In genomic region chr7:157176771-157177170, GRCh38 we compare ENCODE assay signal across 22 cellular contexts.
"Had no signal": no experiment of that assay in that cellular context is flagged by ENCODE, and none has a peak within 500 bp of the region (broad histone marks: within the 10 kb centered on the region; RNA-seq: fewer than 3 reads in every experiment).

No MANE protein-coding gene starts in this region.

- ATAC-seq: left lobe of liver; natural killer cell; stimulated activated effector memory CD8-positive, alpha-beta T cell treated with anti-CD3 and anti-CD28 coated beads, Interleukin-12 subunit alpha, Interleukin-12 subunit beta, amount 100 ng/mL, for 72 hours had no signal

- H3K4me1 Mint-ChIP-seq: memory B cell; natural killer cell; stimulated activated effector memory CD8-positive, alpha-beta T cell treated with anti-CD3 and anti-CD28 coated beads, Interleukin-12 subunit alpha, Interleukin-12 subunit beta, amount 100 ng/mL, for 72 hours had no signal

- H2AFZ ChIP-seq: parathyroid adenoma had no signal

- H3K9ac ChIP-seq: parathyroid adenoma had no signal

- H3K27me3 ChIP-seq: dorsolateral prefrontal cortex, right atrium auricular region, sigmoid colon, stomach, tibial artery, upper lobe of left lung had no signal

- DNase-seq: dorsolateral prefrontal cortex; effector CD4-positive, alpha-beta T cell; hypothalamus; kidney; natural killer cell; sigmoid colon; stimulated activated CD4-positive, alpha-beta T cell treated with anti-CD3 and anti-CD28 coated beads, Interleukin-2, amount 100 ng/mL, for 24 hours; stimulated activated CD4-positive, alpha-beta T cell treated with anti-CD3 and anti-CD28 coated beads, Interleukin-4, amount 100 ng/mL, for 24 hours; stimulated activated naive CD4-positive, alpha-beta T cell treated with Interleukin-2 at 50 U/mL for 16 hours; stomach; tibial artery had no signal

- H3K79me2 ChIP-seq: parathyroid adenoma had no signal

- H3K27ac ChIP-seq: dorsolateral prefrontal cortex, parathyroid adenoma, right atrium auricular region, sigmoid colon, stomach, tibial artery, upper lobe of left lung had no signal

- H3K9me3 ChIP-seq: right atrium auricular region, sigmoid colon, stomach, tibial artery, upper lobe of left lung had no signal

- H3K4me1 ChIP-seq: parathyroid adenoma, right atrium auricular region, sigmoid colon, stomach, tibial artery, upper lobe of left lung had no signal

- H3K9me3 Mint-ChIP-seq: memory B cell; natural killer cell; stimulated activated effector memory CD8-positive, alpha-beta T cell treated with anti-CD3 and anti-CD28 coated beads, Interleukin-12 subunit alpha, Interleukin-12 subunit beta, amount 100 ng/mL, for 72 hours had no signal

- FAIRE-seq: colon, frontal cortex, kidney, urothelium cell line had no signal

- H3K4me3 ChIP-seq: dorsolateral prefrontal cortex, lung, right atrium auricular region, sigmoid colon, stomach, tibial artery, upper lobe of left lung had no signal

- H3K4me3 Mint-ChIP-seq: memory B cell; natural killer cell; stimulated activated effector memory CD8-positive, alpha-beta T cell treated with anti-CD3 and anti-CD28 coated beads, Interleukin-12 subunit alpha, Interleukin-12 subunit beta, amount 100 ng/mL, for 72 hours had no signal

- H3K36me3 Mint-ChIP-seq: natural killer cell had no signal

- H3K27ac Mint-ChIP-seq: memory B cell, natural killer cell, progenitor cell of endocrine pancreas had no signal

- H3K27me3 Mint-ChIP-seq: memory B cell, progenitor cell of endocrine pancreas had no signal
